ENCODE assay signal across 18 cellular contexts in genomic region chr4:27018076-27018475, GRCh38.
A peak's percentile ranks its signal among the peaks of the same experiment; 100 is the strongest.
DNase-seq lines count a peak whose midpoint lies in the region; ATAC-seq and TF ChIP-seq lines count a peak whose summit lies in the region.
"Had no signal": no experiment of that assay in that cellular context is flagged by ENCODE, and none has a peak within 500 bp of the region (broad histone marks: within the 10 kb centered on the region; RNA-seq: fewer than 3 reads in every experiment).

No MANE protein-coding gene starts in this region.

- POLR2A ChIA-PET in activated CD4-positive, alpha-beta T cell treated with anti-CD3 and anti-CD28 coated beads for 36 hours (lab: Charles Lee), result no interaction called here
- POLR2A ChIA-PET in activated CD8-positive, alpha-beta T cell treated with anti-CD3 and anti-CD28 coated beads for 36 hours (lab: Charles Lee), result interaction anchor here (0.6 kb wide), 1 partner anchor 494 kb away, joined by 3 read pairs; no protein-coding TSS in a partner anchor

- no peak overlapping the region for H3K27ac Mint-ChIP-seq in activated CD4-positive, alpha-beta T cell treated with anti-CD3 and anti-CD28 coated beads for 36 hours
- H3K27ac Mint-ChIP-seq in activated CD8-positive, alpha-beta T cell treated with anti-CD3 and anti-CD28 coated beads for 36 hours, result peak overlapping the region; percentile 71
- peak overlapping the region; percentile 75 to 82 for H3K27ac Mint-ChIP-seq in natural killer cell
- H3K27ac Mint-ChIP-seq: CD14-positive monocyte had no signal

- intact Hi-C loops in activated CD4-positive, alpha-beta T cell treated with anti-CD3 and anti-CD28 coated beads for 36 hours (cut with DNase I, micrococcal nuclease), result no loop called here
- intact Hi-C loops in activated CD8-positive, alpha-beta T cell treated with anti-CD3 and anti-CD28 coated beads for 36 hours (cut with micrococcal nuclease), result no loop called here
- intact Hi-C loops in natural killer cell (cut with micrococcal nuclease), result loop anchor here (5.0 to 10.0 kb wide), 2 partner anchors 293 to 436 kb away; partner anchors contain the start of gene TBC1D19

- no peak overlapping the region for H3K4me3 Mint-ChIP-seq in activated CD4-positive, alpha-beta T cell treated with anti-CD3 and anti-CD28 coated beads for 36 hours
- no peak overlapping the region for H3K4me3 Mint-ChIP-seq in activated CD8-positive, alpha-beta T cell treated with anti-CD3 and anti-CD28 coated beads for 36 hours
- H3K4me3 Mint-ChIP-seq in natural killer cell, result peak overlapping the region; percentile 66
- H3K4me3 Mint-ChIP-seq: CD14-positive monocyte had no signal

- ATAC-seq in activated CD4-positive, alpha-beta T cell treated with anti-CD3 and anti-CD28 coated beads for 36 hours, result no peak
- ATAC-seq in GM19438 (IDR thresholded peaks at IDR 0.05; ENCODE audit: low read depth, unreplicated experiment), result peak; percentile 62
- peak; percentile 65 for ATAC-seq in activated CD8-positive, alpha-beta T cell treated with anti-CD3 and anti-CD28 coated beads for 36 hours
- ATAC-seq in natural killer cell, result peak; percentile 64 to 83 (median 64)
- ATAC-seq: PC-3 had no signal

- H3K27me3 Mint-ChIP-seq in activated CD4-positive, alpha-beta T cell treated with anti-CD3 and anti-CD28 coated beads for 36 hours, result no peaks in the 10 kb centered on the region
- H3K27me3 Mint-ChIP-seq in activated CD8-positive, alpha-beta T cell treated with anti-CD3 and anti-CD28 coated beads for 36 hours, result no peaks in the 10 kb centered on the region
- H3K27me3 Mint-ChIP-seq in natural killer cell (ENCODE audit: low read depth in 2 of 2), result no peaks in the 10 kb centered on the region

- peaks cover 27% of the 10 kb centered on the region for H3K36me3 Mint-ChIP-seq in activated CD4-positive, alpha-beta T cell treated with anti-CD3 and anti-CD28 coated beads for 36 hours (ENCODE audit: low read depth)
- H3K36me3 Mint-ChIP-seq in activated CD8-positive, alpha-beta T cell treated with anti-CD3 and anti-CD28 coated beads for 36 hours (ENCODE audit: low read depth), result peaks cover 35% of the 10 kb centered on the region
- peaks cover under 1% of the 10 kb centered on the region for H3K36me3 Mint-ChIP-seq in natural killer cell

- CTCF ChIA-PET in activated CD4-positive, alpha-beta T cell treated with anti-CD3 and anti-CD28 coated beads for 36 hours (lab: Charles Lee), result no interaction called here
- CTCF ChIA-PET in activated CD8-positive, alpha-beta T cell treated with anti-CD3 and anti-CD28 coated beads for 36 hours (lab: Charles Lee), result no interaction called here

- peaks cover 2% of the 10 kb centered on the region for H3K9me3 Mint-ChIP-seq in activated CD4-positive, alpha-beta T cell treated with anti-CD3 and anti-CD28 coated beads for 36 hours (ENCODE audit: low read depth)
- H3K9me3 Mint-ChIP-seq in activated CD8-positive, alpha-beta T cell treated with anti-CD3 and anti-CD28 coated beads for 36 hours, result peaks cover 3% of the 10 kb centered on the region
- H3K9me3 Mint-ChIP-seq in natural killer cell, result peaks cover 0 to 3% of the 10 kb centered on the region in 2 donors

- DNase-seq in activated CD4-positive, alpha-beta T cell treated with anti-CD3 and anti-CD28 coated beads for 36 hours, result peak; percentile 9
- DNase-seq in activated CD4-positive, alpha-beta T cell treated with anti-CD3 and anti-CD28 coated beads, Interleukin-2, amount 50 U/mL, for 48 hours, result no peak
- DNase-seq in activated CD8-positive, alpha-beta T cell treated with anti-CD3 and anti-CD28 coated beads for 36 hours, result peak; percentile 41
- DNase-seq in natural killer cell (no peak), DMS79 (lab: John Stamatoyannopoulos, UW) (no peak), GM20000 (ENCODE audit: low spot score) (no peak)
- DNase-seq in stimulated activated CD8-positive, alpha-beta memory T cell treated with anti-CD3 and anti-CD28 coated beads, Interleukin-4, amount 100 ng/mL, for 48 hours, result no peak
- DNase-seq: DMS79 treated with DMSO at 0.1 percent for 48 hours, GM23248, MG63, NCI-H1048, NCI-H1436 treated with DMSO at 0.1 percent for 48 hours, NCI-H2029, NCI-H345, NCI-H524 treated with DMSO at 0.1 percent for 48 hours, PC-3 had no signal

- peaks cover 14% of the 10 kb centered on the region for H3K4me1 Mint-ChIP-seq in activated CD4-positive, alpha-beta T cell treated with anti-CD3 and anti-CD28 coated beads for 36 hours
- H3K4me1 Mint-ChIP-seq in activated CD8-positive, alpha-beta T cell treated with anti-CD3 and anti-CD28 coated beads for 36 hours (ENCODE audit: low read depth), result peaks cover 26% of the 10 kb centered on the region
- peaks cover 39 to 42% of the 10 kb centered on the region in 2 donors for H3K4me1 Mint-ChIP-seq in natural killer cell
- H3K4me1 Mint-ChIP-seq: CD14-positive monocyte had no signal

- TF ChIP-seq CTCF in activated CD8-positive, alpha-beta T cell treated with anti-CD3 and anti-CD28 coated beads for 36 hours (IDR thresholded peaks at IDR 0.05), result no peak
- TF ChIP-seq CTCF in natural killer cell (IDR thresholded peaks at IDR 0.05) (no peak), GM20000 (IDR thresholded peaks at IDR 0.05; ENCODE audit: extremely low read depth, missing control alignments) (no peak)

Comparison
In these comparisons a context has a peak if more than half of its experiments do, and no peak if none do; other contexts are left out.
1. DNase-seq: peak in activated CD4-positive, alpha-beta T cell treated with anti-CD3 and anti-CD28 coated beads for 36 hours (single experiment) and activated CD8-positive, alpha-beta T cell treated with anti-CD3 and anti-CD28 coated beads for 36 hours (single experiment); none in activated CD4-positive, alpha-beta T cell treated with anti-CD3 and anti-CD28 coated beads, Interleukin-2, amount 50 U/mL, for 48 hours (0 of 2), natural killer cell (single experiment), stimulated activated CD8-positive, alpha-beta memory T cell treated with anti-CD3 and anti-CD28 coated beads, Interleukin-4, amount 100 ng/mL, for 48 hours (single experiment), DMS79 (single experiment) and GM20000 (single experiment).